Comparison of ENCODE assay signal across 8 cellular contexts in the genomic region with DNA sequence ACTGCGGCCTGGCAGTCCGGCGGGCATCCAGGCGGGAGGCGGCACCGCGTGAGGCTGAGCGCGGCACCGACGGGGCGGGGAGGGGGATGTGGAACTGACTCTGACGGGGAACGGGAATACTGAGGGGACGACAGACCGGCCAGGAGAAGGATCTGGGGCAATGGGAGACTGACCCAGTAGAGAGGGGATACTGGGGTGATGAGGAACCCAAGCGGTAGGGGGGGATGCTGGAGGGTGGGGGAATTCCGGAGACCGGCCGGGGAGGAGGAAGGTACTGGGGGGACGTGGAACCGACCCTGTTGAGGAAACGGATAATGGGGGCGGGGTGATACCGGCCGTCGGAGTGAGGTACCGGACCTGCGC. TPM values are rescaled to one million over a fixed set of nuclear protein-coding genes. Genes with fewer than 3 reads are reported as not detected.
DNase-seq lines count a peak whose midpoint lies in the region; ATAC-seq, FAIRE-seq and TF ChIP-seq lines count a peak whose summit lies in the region.

No MANE protein-coding gene starts in this region.

- H3K27ac ChIP-seq in mucosa of rectum (ENCODE audit: low read depth in 2 of 2, low read length in 2 of 2) (peak overlapping the region; percentile 36 to 74), tibial artery (peak overlapping the region; percentile 86 to 90)

- H3K36me3 ChIP-seq in mucosa of rectum (ENCODE audit: control insufficient read depth in 2 of 2, insufficient read depth in 2 of 2, low read length in 2 of 2) (peaks cover 2 to 7% of the 10 kb centered on the region in 2 donors), tibial artery (peaks cover 0 to 15% (median 5%) of the 10 kb centered on the region in 3 donors)

- TF ChIP-seq CTCF in WI38 (IDR thresholded peaks at IDR 0.05; ENCODE audit: low read depth, low read length) (no peak), tibial artery (IDR thresholded peaks at IDR 0.05) (no peak), D721Med (IDR thresholded peaks at IDR 0.05; ENCODE audit: insufficient read depth, missing control alignments) (no peak)

- peak; percentile 9 for DNase-seq in G401 (ENCODE audit: low spot score)
- peak; percentile 7 for DNase-seq in effector CD4-positive, alpha-beta T cell
- DNase-seq in tibial artery = peak in 1 of 2 donors; percentile 33
- DNase-seq in NCI-H2171 (lab: John Stamatoyannopoulos, UW) = no peak
- no peak for DNase-seq in D721Med (ENCODE audit: insufficient read length, low spot score)

- in situ Hi-C loops in G401 (cut with HindIII; ENCODE audit: low sequenced_read_pairs) = no loop called here

- no peaks in the 10 kb centered on the region for H3K27me3 ChIP-seq in mucosa of rectum (ENCODE audit: control insufficient read depth in 2 of 2, insufficient read depth in 2 of 2, low read length in 2 of 2)
- H3K27me3 ChIP-seq in tibial artery = no peaks in the 10 kb centered on the region

- H3K9ac ChIP-seq in mucosa of rectum (ENCODE audit: low read depth in 1 of 2, low read length in 2 of 2) = peak overlapping the region; percentile 61 to 73

- peak overlapping the region; percentile 95 for H3K4me3 ChIP-seq in WI38 (ENCODE audit: low read depth, low read length)
- H3K4me3 ChIP-seq in mucosa of rectum (ENCODE audit: low read length in 2 of 2) = peak overlapping the region; percentile 96 to 100
- peak overlapping the region; percentile 91 for H3K4me3 ChIP-seq in tibial artery

- intact Hi-C loops in tibial artery (cut with DNase I; ENCODE audit: low total_unique reads) = no loop called here

- H3K4me1 ChIP-seq in mucosa of rectum (ENCODE audit: control insufficient read depth in 2 of 2, insufficient read depth in 2 of 2, low read length in 2 of 2) (peaks cover 4 to 11% of the 10 kb centered on the region in 2 donors), tibial artery (peaks cover 0 to 49% (median 19%) of the 10 kb centered on the region in 4 donors)

- H3K9me3 ChIP-seq in mucosa of rectum (ENCODE audit: control insufficient read depth in 2 of 2, low read length in 2 of 2) (no peaks in the 10 kb centered on the region), tibial artery (no peaks in the 10 kb centered on the region)

- no peak for FAIRE-seq in D721Med (lab: Jason Lieb, UNC)

- ATAC-seq in HG02642 (IDR thresholded peaks at IDR 0.05; ENCODE audit: poor library complexity, unreplicated experiment) = peak; percentile 14

RNA-seq across cellular contexts. Expression of gene IPPK, which starts 0.4 kb away (rescaled TPM):
- 11.1 and 15.9 TPM in 2 replicates for total RNA-seq in G401 (2014; rRNA removed; shearing (Covaris generic))

Comparison
In these comparisons a context has a peak if more than half of its experiments do, and no peak if none do; other contexts are left out.
1. DNase-seq: peak in G401 (single experiment) and effector CD4-positive, alpha-beta T cell (single experiment); none in NCI-H2171 (single experiment) and D721Med (single experiment).
2. Peak in every context shown above with its lines, with median percentiles within 50 percentile points of each other: H3K4me3 ChIP-seq.